ENCODE assay signal across 15 cellular contexts in the genomic region with DNA sequence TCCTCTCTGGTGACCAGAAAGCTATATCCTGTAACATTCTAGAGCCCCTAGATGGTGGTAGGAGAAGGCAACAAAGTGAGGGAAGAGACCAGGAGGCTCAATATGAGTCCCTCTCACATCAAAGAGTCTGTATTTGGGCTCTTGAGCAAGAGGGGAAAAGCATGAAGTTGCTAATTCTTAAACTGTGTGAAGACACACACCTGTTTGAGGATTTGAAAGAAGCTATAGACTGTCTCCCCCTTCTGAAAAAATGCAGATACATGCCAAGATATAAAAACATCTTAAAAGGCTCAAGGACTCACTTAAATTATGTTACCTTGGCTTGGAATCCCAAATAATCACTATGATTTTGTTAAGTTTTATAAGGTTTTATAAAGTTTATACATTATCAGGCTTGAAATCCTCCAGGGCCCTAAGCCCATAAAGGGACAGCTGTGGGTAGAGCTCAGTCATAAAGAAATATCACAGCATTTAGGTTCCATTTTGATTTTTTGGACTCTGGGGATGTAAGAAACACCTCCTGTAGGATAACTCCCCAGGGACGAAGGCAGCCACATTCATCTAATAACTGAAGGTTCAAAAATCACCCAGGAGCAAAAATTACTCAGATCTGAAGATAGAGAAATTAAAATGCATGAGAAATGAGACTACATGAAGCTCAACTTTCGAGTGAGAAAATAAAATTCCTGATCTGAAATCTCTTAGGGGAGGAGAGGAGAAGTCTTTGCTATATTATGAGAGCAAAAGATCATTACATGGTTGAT.
"Had no signal": no experiment of that assay in that cellular context is flagged by ENCODE, and none has a peak within 500 bp of the region (broad histone marks: within the 10 kb centered on the region; RNA-seq: fewer than 3 reads in every experiment).

No MANE protein-coding gene starts in this region.

- DNase-seq: activated CD4-positive, alpha-beta T cell treated with anti-CD3 and anti-CD28 coated beads, Interleukin-2, amount 50 U/mL, for 4 hours; activated gamma-delta T cell; activated naive CD8-positive, alpha-beta T cell treated with anti-CD3 and anti-CD28 coated beads, Interleukin-2, amount 50 U/mL, for 24 hours; activated T-cell treated with anti-CD3 and anti-CD28 coated beads, Interleukin-2, amount 50 U/mL, for 1 hour; effector CD8-positive, alpha-beta T cell; gastrocnemius medialis; kidney; left ventricle myocardium superior; nephron progenitor cell; psoas muscle; sigmoid colon; stomach; T-helper 2 cell had no signal

- H3K9me3 ChIP-seq: gastrocnemius medialis, psoas muscle, sigmoid colon, thoracic aorta had no signal

- H3K4me1 ChIP-seq: psoas muscle had no signal

- ATAC-seq: gastrocnemius medialis, left ventricle myocardium superior, psoas muscle had no signal

- H3K27me3 ChIP-seq: gastrocnemius medialis, sigmoid colon had no signal

- H3K27ac ChIP-seq: coronary artery, gastrocnemius medialis, psoas muscle, sigmoid colon, stomach, thoracic aorta had no signal

- H3K4me3 ChIP-seq: coronary artery, gastrocnemius medialis, psoas muscle, sigmoid colon, stomach, thoracic aorta had no signal

- H3K36me3 ChIP-seq: gastrocnemius medialis, sigmoid colon, stomach, thoracic aorta had no signal
